Comparison of ENCODE assay signal across 1 cellular context in the genomic region with DNA sequence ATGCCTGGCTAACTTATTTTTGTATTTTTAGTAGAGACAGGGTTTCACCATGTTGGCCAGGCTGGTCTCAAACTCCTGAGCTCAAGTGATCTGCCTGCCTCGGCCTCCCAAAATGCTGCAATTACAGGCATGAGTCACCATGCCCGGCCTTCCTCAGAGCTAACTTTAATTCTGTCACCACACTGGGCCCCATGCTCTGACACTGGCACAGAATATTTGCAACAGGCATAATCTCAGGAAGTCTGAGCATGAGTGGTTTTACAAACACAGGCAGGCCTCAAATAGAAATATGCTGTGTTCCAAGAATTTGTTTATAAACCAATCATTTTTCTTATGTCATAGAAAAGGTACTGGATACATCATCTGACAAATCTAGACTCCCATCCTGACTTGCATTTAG.
TF ChIP-seq lines count a peak whose summit lies in the region.

No MANE protein-coding gene starts in this region.

TF ChIP-seq in GM23338, 12 proteins besides CTCF, POLR2A, EP300 and RAD21 (continued from another document):
- TF ChIP-seq, protein P1, sequence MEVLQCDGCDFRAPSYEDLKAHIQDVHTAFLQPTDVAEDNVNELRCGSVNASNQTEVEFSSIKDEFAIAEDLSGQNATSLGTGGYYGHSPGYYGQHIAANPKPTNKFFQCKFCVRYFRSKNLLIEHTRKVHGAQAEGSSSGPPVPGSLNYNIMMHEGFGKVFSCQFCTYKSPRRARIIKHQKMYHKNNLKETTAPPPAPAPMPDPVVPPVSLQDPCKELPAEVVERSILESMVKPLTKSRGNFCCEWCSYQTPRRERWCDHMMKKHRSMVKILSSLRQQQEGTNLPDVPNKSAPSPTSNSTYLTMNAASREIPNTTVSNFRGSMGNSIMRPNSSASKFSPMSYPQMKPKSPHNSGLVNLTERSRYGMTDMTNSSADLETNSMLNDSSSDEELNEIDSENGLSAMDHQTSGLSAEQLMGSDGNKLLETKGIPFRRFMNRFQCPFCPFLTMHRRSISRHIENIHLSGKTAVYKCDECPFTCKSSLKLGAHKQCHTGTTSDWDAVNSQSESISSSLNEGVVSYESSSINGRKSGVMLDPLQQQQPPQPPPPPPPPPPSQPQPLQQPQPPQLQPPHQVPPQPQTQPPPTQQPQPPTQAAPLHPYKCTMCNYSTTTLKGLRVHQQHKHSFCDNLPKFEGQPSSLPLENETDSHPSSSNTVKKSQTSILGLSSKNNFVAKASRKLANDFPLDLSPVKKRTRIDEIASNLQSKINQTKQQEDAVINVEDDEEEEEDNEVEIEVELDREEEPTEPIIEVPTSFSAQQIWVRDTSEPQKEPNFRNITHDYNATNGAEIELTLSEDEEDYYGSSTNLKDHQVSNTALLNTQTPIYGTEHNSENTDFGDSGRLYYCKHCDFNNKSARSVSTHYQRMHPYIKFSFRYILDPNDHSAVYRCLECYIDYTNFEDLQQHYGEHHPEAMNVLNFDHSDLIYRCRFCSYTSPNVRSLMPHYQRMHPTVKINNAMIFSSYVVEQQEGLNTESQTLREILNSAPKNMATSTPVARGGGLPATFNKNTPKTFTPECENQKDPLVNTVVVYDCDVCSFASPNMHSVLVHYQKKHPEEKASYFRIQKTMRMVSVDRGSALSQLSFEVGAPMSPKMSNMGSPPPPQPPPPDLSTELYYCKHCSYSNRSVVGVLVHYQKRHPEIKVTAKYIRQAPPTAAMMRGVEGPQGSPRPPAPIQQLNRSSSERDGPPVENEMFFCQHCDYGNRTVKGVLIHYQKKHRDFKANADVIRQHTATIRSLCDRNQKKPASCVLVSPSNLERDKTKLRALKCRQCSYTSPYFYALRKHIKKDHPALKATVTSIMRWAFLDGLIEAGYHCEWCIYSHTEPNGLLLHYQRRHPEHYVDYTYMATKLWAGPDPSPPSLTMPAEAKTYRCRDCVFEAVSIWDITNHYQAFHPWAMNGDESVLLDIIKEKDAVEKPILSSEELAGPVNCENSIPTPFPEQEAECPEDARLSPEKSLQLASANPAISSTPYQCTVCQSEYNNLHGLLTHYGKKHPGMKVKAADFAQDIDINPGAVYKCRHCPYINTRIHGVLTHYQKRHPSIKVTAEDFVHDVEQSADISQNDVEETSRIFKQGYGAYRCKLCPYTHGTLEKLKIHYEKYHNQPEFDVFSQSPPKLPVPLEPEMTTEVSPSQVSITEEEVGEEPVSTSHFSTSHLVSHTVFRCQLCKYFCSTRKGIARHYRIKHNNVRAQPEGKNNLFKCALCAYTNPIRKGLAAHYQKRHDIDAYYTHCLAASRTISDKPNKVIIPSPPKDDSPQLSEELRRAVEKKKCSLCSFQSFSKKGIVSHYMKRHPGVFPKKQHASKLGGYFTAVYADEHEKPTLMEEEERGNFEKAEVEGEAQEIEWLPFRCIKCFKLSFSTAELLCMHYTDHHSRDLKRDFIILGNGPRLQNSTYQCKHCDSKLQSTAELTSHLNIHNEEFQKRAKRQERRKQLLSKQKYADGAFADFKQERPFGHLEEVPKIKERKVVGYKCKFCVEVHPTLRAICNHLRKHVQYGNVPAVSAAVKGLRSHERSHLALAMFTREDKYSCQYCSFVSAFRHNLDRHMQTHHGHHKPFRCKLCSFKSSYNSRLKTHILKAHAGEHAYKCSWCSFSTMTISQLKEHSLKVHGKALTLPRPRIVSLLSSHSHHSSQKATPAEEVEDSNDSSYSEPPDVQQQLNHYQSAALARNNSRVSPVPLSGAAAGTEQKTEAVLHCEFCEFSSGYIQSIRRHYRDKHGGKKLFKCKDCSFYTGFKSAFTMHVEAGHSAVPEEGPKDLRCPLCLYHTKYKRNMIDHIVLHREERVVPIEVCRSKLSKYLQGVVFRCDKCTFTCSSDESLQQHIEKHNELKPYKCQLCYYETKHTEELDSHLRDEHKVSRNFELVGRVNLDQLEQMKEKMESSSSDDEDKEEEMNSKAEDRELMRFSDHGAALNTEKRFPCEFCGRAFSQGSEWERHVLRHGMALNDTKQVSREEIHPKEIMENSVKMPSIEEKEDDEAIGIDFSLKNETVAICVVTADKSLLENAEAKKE (CRISPR knock-in tag; IDR thresholded peaks at IDR 0.05), result no peak
- no peak for TF ChIP-seq POLR2AphosphoS5 (IDR thresholded peaks at IDR 0.05; ENCODE audit: low read depth)
TF ChIP-seq in GM23338: peak in this region for 0.
